In genomic region chr10:74425602-74426001, GRCh38 we compare ENCODE assay signal across 29 cellular contexts.
"Had no signal": no experiment of that assay in that cellular context is flagged by ENCODE, and none has a peak within 500 bp of the region (broad histone marks: within the 10 kb centered on the region; RNA-seq: fewer than 3 reads in every experiment).

No MANE protein-coding gene starts in this region.

- DNase-seq: colonic mucosa; cortex of kidney; dermis blood vessel endothelial cell; dorsolateral prefrontal cortex; effector CD4-positive, alpha-beta T cell; effector CD8-positive, alpha-beta T cell; effector memory CD4-positive, alpha-beta T cell; effector memory CD8-positive, alpha-beta T cell; endodermal cell; erythroblast; esophagus squamous epithelium; foreskin fibroblast; foreskin keratinocyte; foreskin melanocyte; gastrocnemius medialis; glutamatergic neuron; head of caudate nucleus; heart left ventricle; heart right ventricle had no signal

- H3K4me3 Mint-ChIP-seq: dendritic cell treated with granulocyte-macrophage colony-stimulating factor and Interleukin-4, amounts not matched to agents 40 ng/mL and 50 ng/mL, for 4 days; effector memory CD8-positive, alpha-beta T cell; endodermal cell had no signal

- H3K9me3 Mint-ChIP-seq: dendritic cell treated with granulocyte-macrophage colony-stimulating factor and Interleukin-4, amounts not matched to agents 40 ng/mL and 50 ng/mL, for 4 days; effector memory CD8-positive, alpha-beta T cell had no signal

- H3K36me3 ChIP-seq: colonic mucosa, esophagus muscularis mucosa, esophagus squamous epithelium, gastrocnemius medialis, gastroesophageal sphincter, heart left ventricle, heart right ventricle had no signal

- H3K9me3 ChIP-seq: colonic mucosa, esophagus muscularis mucosa, esophagus squamous epithelium, gastrocnemius medialis, gastroesophageal sphincter had no signal

- H3K4me2 ChIP-seq: hepatocyte had no signal

- H3K27me3 ChIP-seq: colonic mucosa, dorsolateral prefrontal cortex, esophagus muscularis mucosa, esophagus squamous epithelium, foreskin keratinocyte, gastrocnemius medialis, gastroesophageal sphincter, heart left ventricle, heart right ventricle, hepatocyte had no signal

- H3K27ac ChIP-seq: colonic mucosa, coronary artery, dorsolateral prefrontal cortex, epithelial cell of prostate, esophagus muscularis mucosa, esophagus squamous epithelium, foreskin keratinocyte, gastrocnemius medialis, gastroesophageal sphincter, heart left ventricle, heart right ventricle, hepatocyte had no signal

- H3K4me3 ChIP-seq: colonic mucosa, coronary artery, dorsolateral prefrontal cortex, esophagus muscularis mucosa, esophagus squamous epithelium, gastrocnemius medialis, gastroesophageal sphincter, heart left ventricle, heart right ventricle, hepatocyte had no signal

- H3K4me1 ChIP-seq: colonic mucosa, esophagus muscularis mucosa, esophagus squamous epithelium, gastrocnemius medialis, gastroesophageal sphincter, heart left ventricle, heart right ventricle had no signal

- H3K79me2 ChIP-seq: hepatocyte had no signal

- H2AFZ ChIP-seq: hepatocyte had no signal

- H3K27ac Mint-ChIP-seq: dendritic cell treated with granulocyte-macrophage colony-stimulating factor and Interleukin-4, amounts not matched to agents 40 ng/mL and 50 ng/mL, for 4 days; effector memory CD8-positive, alpha-beta T cell; endodermal cell had no signal

- H3K27me3 Mint-ChIP-seq: dendritic cell treated with granulocyte-macrophage colony-stimulating factor and Interleukin-4, amounts not matched to agents 40 ng/mL and 50 ng/mL, for 4 days; effector memory CD8-positive, alpha-beta T cell had no signal

- FAIRE-seq: colon, endometrium, frontal cortex had no signal

- ATAC-seq: effector memory CD8-positive, alpha-beta T cell; esophagus mucosa; foreskin keratinocyte; gastrocnemius medialis; gastroesophageal sphincter; heart left ventricle; heart right ventricle had no signal
